Comparison of ENCODE assay signal across 16 cellular contexts in genomic region chr3:42703695-42704025, GRCh38. TPM values are rescaled to one million over a fixed set of nuclear protein-coding genes. Genes with fewer than 3 reads are reported as not detected.
DNase-seq lines count a peak whose midpoint lies in the region; ATAC-seq, FAIRE-seq and TF ChIP-seq lines count a peak whose summit lies in the region.
"Had no signal": no experiment of that assay in that cellular context is flagged by ENCODE, and none has a peak within 500 bp of the region (broad histone marks: within the 10 kb centered on the region; RNA-seq: fewer than 3 reads in every experiment).

No MANE protein-coding gene starts in this region.

- in situ Hi-C loops in gastrocnemius medialis (cut with MboI; ENCODE audit: low sequenced_read_pairs in 4 of 4), result loop anchor here in 1 of 4 donors (5.0 kb wide), 1 partner anchor 39 kb away; no protein-coding TSS in a partner anchor

- TF ChIP-seq CTCF in bronchial epithelial cell (IDR thresholded peaks at IDR 0.05; ENCODE audit: insufficient read depth, low read length, severe bottlenecking) (no peak), gastrocnemius medialis (IDR thresholded peaks at IDR 0.05 in 4 of 5, conservative IDR thresholded peaks at IDR 0.05 in 1 of 5) (no peak)

- H3K4me1 ChIP-seq in right cardiac atrium (ENCODE audit: control insufficient read depth, insufficient read depth, low read length) (no peaks in the 10 kb centered on the region), gastrocnemius medialis (peaks cover 53 to 61% of the 10 kb centered on the region in 2 donors)

- H3K36me3 ChIP-seq in bronchial epithelial cell (ENCODE audit: control insufficient read depth, insufficient read depth, low read length) (no peaks in the 10 kb centered on the region), gastrocnemius medialis (no peaks in the 10 kb centered on the region)

- WGBS in right cardiac atrium, result 59% methylated on average over 5 of the region's 5 CpGs

- TF ChIP-seq POLR2A in gastrocnemius medialis (IDR thresholded peaks at IDR 0.05), result no peak

- peak; percentile 20 for DNase-seq in activated CD4-positive, CD25-positive, alpha-beta regulatory T cell treated with anti-CD3 and anti-CD28 coated beads, Interleukin-2, amount 50 U/mL, for 72 hours
- DNase-seq in activated CD4-positive, CD25-positive, alpha-beta regulatory T cell (lab: John Stamatoyannopoulos, UW), result no peak
- DNase-seq in bronchial epithelial cell (ENCODE audit: low read depth) (no peak), right cardiac atrium (peak in 1 of 3 donors; percentile 34), gastrocnemius medialis (no peak), T1000 (lab: John Stamatoyannopoulos, UW) (no peak)
- DNase-seq in effector CD8-positive, alpha-beta T cell (lab: John Stamatoyannopoulos, UW), result no peak
- DNase-seq: C1 segment of cervical spinal cord, IMR-90, Kasumi-1, NCI-H1417, NCI-H2029 treated with DMSO at 0.1 percent for 48 hours, NCI-H510A treated with DMSO at 0.1 percent for 48 hours had no signal

- ATAC-seq in right cardiac atrium, result no peak
- no peak for ATAC-seq in gastrocnemius medialis
- ATAC-seq in HG03135 (IDR thresholded peaks at IDR 0.05; ENCODE audit: unreplicated experiment), result no peak

- H3K4me3 ChIP-seq in bronchial epithelial cell (ENCODE audit: low read depth, low read length), result no peak overlapping the region
- H3K4me3 ChIP-seq in right cardiac atrium (ENCODE audit: low read length), result no peak overlapping the region
- H3K4me3 ChIP-seq in gastrocnemius medialis, result no peak overlapping the region

- peak; percentile 58 for FAIRE-seq in bronchial epithelial cell (lab: Jason Lieb, UNC)

- no peaks in the 10 kb centered on the region for H3K27me3 ChIP-seq in bronchial epithelial cell (ENCODE audit: control insufficient read depth, insufficient read depth, low read length)
- H3K27me3 ChIP-seq in right cardiac atrium (ENCODE audit: control insufficient read depth, insufficient read depth), result no peaks in the 10 kb centered on the region
- H3K27me3 ChIP-seq in gastrocnemius medialis, result no peaks in the 10 kb centered on the region

- intact Hi-C loops in right cardiac atrium (cut with DNase I), result loop anchor here in 1 of 4 donors (5.0 kb wide), 1 partner anchor 39 kb away; no protein-coding TSS in a partner anchor
- intact Hi-C loops in gastrocnemius medialis (cut with DNase I; ENCODE audit: low total_unique reads), result loop anchor here (1.0 to 5.0 kb wide), 2 partner anchors 18 to 101 kb away; partner anchors contain the start of gene NKTR

- H3K27ac ChIP-seq in right cardiac atrium (ENCODE audit: low read length) (peak overlapping the region; percentile 94), gastrocnemius medialis (peak overlapping the region; percentile 94 to 100 (median 99))
- H3K27ac ChIP-seq: 22Rv1 had no signal

- H3K9me3 ChIP-seq in right cardiac atrium (ENCODE audit: control insufficient read depth, low read length) (no peaks in the 10 kb centered on the region), gastrocnemius medialis (no peaks in the 10 kb centered on the region)

RNA-seq across cellular contexts. Expression of gene HHATL, which starts 1.1 kb away (rescaled TPM):
- total RNA-seq in bronchial epithelial cell (not detected in 2 replicates), right cardiac atrium (100 to 1,000 TPM; 480 to 768 (median 570) TPM), gastrocnemius medialis (100 to 1,000 TPM in 2 of 4 donors, 10 to 100 TPM in 2; 78.0 to 309 (median 164) TPM)
- 622 TPM for polyA plus RNA-seq in right cardiac atrium
- total RNA-seq: H4, IMR-90 had no signal
- polyA plus RNA-seq: IMR-90 had no signal

RNA-seq across cellular contexts. Expression of gene KLHL40, which starts 18.3 kb away (rescaled TPM):
- total RNA-seq in bronchial epithelial cell (not detected in 2 replicates), right cardiac atrium (1 to 10 TPM in 1 of 4 donors, under 1 TPM in 3; 0.09 to 1.6 (median 0.40) TPM), gastrocnemius medialis (100 to 1,000 TPM; 197 to 682 (median 397) TPM)
- 0.29 TPM for polyA plus RNA-seq in right cardiac atrium
- total RNA-seq: H4, IMR-90 had no signal
- polyA plus RNA-seq: IMR-90 had no signal

RNA-seq across cellular contexts. Expression of gene ZBTB47, which starts 50.2 kb away (rescaled TPM):
- 5.8 and 7.6 TPM in 2 replicates for total RNA-seq in bronchial epithelial cell
- total RNA-seq in right cardiac atrium, result 100 to 1,000 TPM; 100 to 141 (median 118) TPM
- 99.5 TPM for polyA plus RNA-seq in right cardiac atrium
- total RNA-seq in gastrocnemius medialis, result 100 to 1,000 TPM; 141 to 256 (median 167) TPM

Comparison
In these comparisons a context has a peak if more than half of its experiments do, and no peak if none do; other contexts are left out.
1. RNA of gene HHATL, which starts 1.1 kb away (total RNA-seq): 480 to 768 TPM in right cardiac atrium and 78.0 to 309 TPM in gastrocnemius medialis; not detected in bronchial epithelial cell; every median in the first group is over 10 times any median in the second.
2. RNA of gene KLHL40, which starts 18.3 kb away (total RNA-seq): 197 to 682 TPM in gastrocnemius medialis; 0.09 to 1.6 TPM in right cardiac atrium and not detected in bronchial epithelial cell; every median in the first group is over 10 times any median in the second.
3. RNA of gene ZBTB47, which starts 50.2 kb away (total RNA-seq): 141 to 256 TPM in gastrocnemius medialis and 100 to 141 TPM in right cardiac atrium; 5.8 to 7.6 TPM in bronchial epithelial cell; every median in the first group is over 10 times any median in the second.